In the genomic region with DNA sequence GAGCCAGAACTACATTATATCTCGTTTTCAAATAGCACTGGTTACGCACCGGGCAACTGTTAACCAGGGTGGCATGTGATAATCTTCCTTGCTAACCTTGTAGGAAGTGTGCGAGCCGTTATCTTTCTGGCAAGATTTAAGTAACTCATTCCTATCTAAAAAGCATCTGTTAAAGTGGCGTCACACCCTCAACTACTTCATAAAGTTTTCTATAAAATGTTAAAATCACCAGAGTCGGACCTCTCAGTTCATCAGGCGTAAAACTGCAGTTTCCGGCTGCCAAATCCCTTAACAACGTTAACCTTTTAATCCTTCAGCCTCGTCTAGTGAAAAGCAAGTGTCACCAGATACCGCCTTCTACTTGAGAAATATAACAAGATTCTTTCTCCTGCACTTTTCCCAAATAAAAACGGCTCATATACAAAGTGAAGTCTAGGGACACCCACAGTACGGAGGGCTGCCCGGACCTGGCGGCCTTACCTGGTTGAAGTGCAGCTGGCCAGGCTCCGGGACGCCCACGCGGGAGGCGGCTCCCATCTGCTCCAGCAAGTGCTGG, we compare ENCODE assay signal across 1 cellular context.
TF ChIP-seq lines count a peak whose summit lies in the region.

No MANE protein-coding gene starts in this region.

TF ChIP-seq in A549, 52 proteins besides CTCF, POLR2A, EP300 and RAD21 (continued from another document):
- TF ChIP-seq, protein P1, sequence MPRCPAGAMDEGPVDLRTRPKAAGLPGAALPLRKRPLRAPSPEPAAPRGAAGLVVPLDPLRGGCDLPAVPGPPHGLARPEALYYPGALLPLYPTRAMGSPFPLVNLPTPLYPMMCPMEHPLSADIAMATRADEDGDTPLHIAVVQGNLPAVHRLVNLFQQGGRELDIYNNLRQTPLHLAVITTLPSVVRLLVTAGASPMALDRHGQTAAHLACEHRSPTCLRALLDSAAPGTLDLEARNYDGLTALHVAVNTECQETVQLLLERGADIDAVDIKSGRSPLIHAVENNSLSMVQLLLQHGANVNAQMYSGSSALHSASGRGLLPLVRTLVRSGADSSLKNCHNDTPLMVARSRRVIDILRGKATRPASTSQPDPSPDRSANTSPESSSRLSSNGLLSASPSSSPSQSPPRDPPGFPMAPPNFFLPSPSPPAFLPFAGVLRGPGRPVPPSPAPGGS (IDR thresholded peaks at IDR 0.05): no peak
- TF ChIP-seq RFX5 (IDR thresholded peaks at IDR 0.05) (no peak), ESRRA (IDR thresholded peaks at IDR 0.05; ENCODE audit: borderline replicate concordance, low read length) (no peak), PHF8 (IDR thresholded peaks at IDR 0.05; ENCODE audit: borderline replicate concordance, low read depth) (no peak), ZSCAN20 (CRISPR knock-in tag; IDR thresholded peaks at IDR 0.05) (no peak), JUN (IDR thresholded peaks at IDR 0.05) (no peak), KDM5A (IDR thresholded peaks at IDR 0.05) (no peak), EHF (CRISPR knock-in tag; IDR thresholded peaks at IDR 0.05) (no peak), TP53 (CRISPR knock-in tag; IDR thresholded peaks at IDR 0.05) (no peak)
- TF ChIP-seq, protein P2, sequence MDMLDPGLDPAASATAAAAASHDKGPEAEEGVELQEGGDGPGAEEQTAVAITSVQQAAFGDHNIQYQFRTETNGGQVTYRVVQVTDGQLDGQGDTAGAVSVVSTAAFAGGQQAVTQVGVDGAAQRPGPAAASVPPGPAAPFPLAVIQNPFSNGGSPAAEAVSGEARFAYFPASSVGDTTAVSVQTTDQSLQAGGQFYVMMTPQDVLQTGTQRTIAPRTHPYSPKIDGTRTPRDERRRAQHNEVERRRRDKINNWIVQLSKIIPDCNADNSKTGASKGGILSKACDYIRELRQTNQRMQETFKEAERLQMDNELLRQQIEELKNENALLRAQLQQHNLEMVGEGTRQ (IDR thresholded peaks at IDR 0.05): no peak
- TF ChIP-seq, protein P3, sequence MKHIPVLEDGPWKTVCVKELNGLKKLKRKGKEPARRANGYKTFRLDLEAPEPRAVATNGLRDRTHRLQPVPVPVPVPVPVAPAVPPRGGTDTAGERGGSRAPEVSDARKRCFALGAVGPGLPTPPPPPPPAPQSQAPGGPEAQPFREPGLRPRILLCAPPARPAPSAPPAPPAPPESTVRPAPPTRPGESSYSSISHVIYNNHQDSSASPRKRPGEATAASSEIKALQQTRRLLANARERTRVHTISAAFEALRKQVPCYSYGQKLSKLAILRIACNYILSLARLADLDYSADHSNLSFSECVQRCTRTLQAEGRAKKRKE (CRISPR knock-in tag; IDR thresholded peaks at IDR 0.05; ENCODE audit: low read depth): no peak
- TF ChIP-seq, protein P4, sequence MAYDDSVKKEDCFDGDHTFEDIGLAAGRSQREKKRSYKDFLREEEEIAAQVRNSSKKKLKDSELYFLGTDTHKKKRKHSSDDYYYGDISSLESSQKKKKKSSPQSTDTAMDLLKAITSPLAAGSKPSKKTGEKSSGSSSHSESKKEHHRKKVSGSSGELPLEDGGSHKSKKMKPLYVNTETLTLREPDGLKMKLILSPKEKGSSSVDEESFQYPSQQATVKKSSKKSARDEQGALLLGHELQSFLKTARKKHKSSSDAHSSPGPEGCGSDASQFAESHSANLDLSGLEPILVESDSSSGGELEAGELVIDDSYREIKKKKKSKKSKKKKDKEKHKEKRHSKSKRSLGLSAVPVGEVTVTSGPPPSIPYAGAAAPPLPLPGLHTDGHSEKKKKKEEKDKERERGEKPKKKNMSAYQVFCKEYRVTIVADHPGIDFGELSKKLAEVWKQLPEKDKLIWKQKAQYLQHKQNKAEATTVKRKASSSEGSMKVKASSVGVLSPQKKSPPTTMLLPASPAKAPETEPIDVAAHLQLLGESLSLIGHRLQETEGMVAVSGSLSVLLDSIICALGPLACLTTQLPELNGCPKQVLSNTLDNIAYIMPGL (CRISPR knock-in tag; IDR thresholded peaks at IDR 0.05; ENCODE audit: borderline replicate concordance): no peak
TF ChIP-seq in A549: peak in this region for 0.
